Comparison of ENCODE assay signal across 1 cellular context in the genomic region with DNA sequence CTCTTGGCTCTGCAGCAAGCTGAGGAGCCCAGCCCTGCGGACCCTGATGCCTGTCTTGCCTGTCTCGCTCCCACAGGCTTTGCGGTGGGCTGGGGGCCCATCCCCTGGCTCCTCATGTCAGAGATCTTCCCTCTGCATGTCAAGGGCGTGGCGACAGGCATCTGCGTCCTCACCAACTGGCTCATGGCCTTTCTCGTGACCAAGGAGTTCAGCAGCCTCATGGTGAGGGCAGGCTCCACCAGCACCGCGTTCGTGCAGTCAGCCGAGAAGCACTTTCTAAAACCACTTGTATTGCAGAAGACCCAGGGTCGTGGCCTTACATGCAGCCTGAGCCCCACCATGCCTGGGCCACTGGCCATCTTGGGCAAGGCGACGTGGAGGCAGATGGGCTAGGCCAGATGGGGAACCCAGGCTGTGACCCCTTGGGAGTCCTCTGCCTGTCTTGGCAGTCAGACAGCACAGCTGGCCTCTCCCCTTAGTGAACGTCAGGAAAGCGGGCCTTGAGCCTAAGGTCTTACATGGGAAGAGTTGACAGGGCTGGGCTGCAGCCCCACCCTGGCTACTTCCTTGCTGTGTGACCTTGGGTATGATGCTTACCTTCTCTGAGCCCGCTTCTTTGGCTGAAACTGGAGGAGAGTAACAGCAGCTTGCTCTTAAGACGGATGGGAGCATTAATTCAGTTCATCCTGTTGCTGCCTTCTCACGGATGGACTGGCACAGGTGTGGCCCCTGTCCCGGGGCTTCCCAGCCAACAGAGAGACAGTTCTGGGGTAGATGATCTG.
TF ChIP-seq lines count a peak whose summit lies in the region.

No MANE protein-coding gene starts in this region.

TF ChIP-seq in A549, 52 proteins besides CTCF, POLR2A, EP300 and RAD21:
- TF ChIP-seq ZFP36 (IDR thresholded peaks at IDR 0.05; ENCODE audit: borderline replicate concordance, partially characterized antibody) (peak; percentile 3), MAFK (IDR thresholded peaks at IDR 0.05; ENCODE audit: partially characterized antibody) (no peak), MAZ (IDR thresholded peaks at IDR 0.05; ENCODE audit: borderline replicate concordance, low read depth, low read length) (no peak), CBX8 (IDR thresholded peaks at IDR 0.05) (no peak)
